In the genomic region with DNA sequence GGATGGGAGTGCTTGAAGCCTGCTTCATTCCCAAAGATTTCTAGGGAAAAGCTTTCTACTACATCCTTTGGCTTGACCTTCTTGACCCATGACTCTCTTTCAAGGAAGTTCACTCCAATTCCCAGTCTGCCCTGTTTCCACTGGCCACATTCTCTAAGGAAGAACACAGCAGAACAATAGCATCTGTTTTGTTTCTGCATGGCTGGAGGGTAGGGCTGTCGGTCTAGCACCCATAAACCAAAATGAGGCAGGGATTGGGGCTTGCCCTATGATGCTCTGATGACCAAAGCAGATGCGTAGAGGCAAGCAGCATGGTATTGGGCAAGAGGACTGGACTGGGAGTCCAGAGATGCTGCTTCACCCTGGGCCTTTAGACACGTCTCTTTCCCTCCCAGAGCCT, we compare ENCODE assay signal across 12 cellular contexts. TPM values are rescaled to one million over a fixed set of nuclear protein-coding genes. Genes with fewer than 3 reads are reported as not detected.
DNase-seq lines count a peak whose midpoint lies in the region; ATAC-seq and TF ChIP-seq lines count a peak whose summit lies in the region.
"Had no signal": no experiment of that assay in that cellular context is flagged by ENCODE, and none has a peak within 500 bp of the region (broad histone marks: within the 10 kb centered on the region; RNA-seq: fewer than 3 reads in every experiment).

No MANE protein-coding gene starts in this region.

- peaks cover 17% of the 10 kb centered on the region for H3K4me1 Mint-ChIP-seq in MCF 10A (ENCODE audit: insufficient read depth, unreplicated experiment)
- H3K4me1 Mint-ChIP-seq in activated CD8-positive, alpha-beta T cell treated with anti-CD3 and anti-CD28 coated beads, Interleukin-2, amount 10 ng/mL, durations not matched to agents 7 days and 5 days (ENCODE audit: low read depth): peaks cover 12% of the 10 kb centered on the region

- intact Hi-C loops in MCF 10A (cut with micrococcal nuclease) (no loop called here), breast epithelium (cut with DNase I; ENCODE audit: low total_unique reads) (no loop called here)

- H3K27me3 ChIP-seq in breast epithelium: no peaks in the 10 kb centered on the region
- H3K27me3 ChIP-seq: BE2C had no signal

- peak overlapping the region; percentile 73 for H3K4me3 Mint-ChIP-seq in MCF 10A (ENCODE audit: unreplicated experiment)
- peak overlapping the region; percentile 46 for H3K4me3 Mint-ChIP-seq in activated CD8-positive, alpha-beta T cell treated with anti-CD3 and anti-CD28 coated beads, Interleukin-2, amount 10 ng/mL, durations not matched to agents 7 days and 5 days

- no TSS peak for BruUV-seq in MCF 10A (replicated peaks; lab: Mats Ljungman, UMichigan)

- no peak for TF ChIP-seq POLR2A in breast epithelium (IDR thresholded peaks at IDR 0.05)

- no peaks in the 10 kb centered on the region for H3K9me3 Mint-ChIP-seq in MCF 10A (ENCODE audit: unreplicated experiment)
- no peaks in the 10 kb centered on the region for H3K9me3 Mint-ChIP-seq in activated CD8-positive, alpha-beta T cell treated with anti-CD3 and anti-CD28 coated beads, Interleukin-2, amount 10 ng/mL, durations not matched to agents 7 days and 5 days (ENCODE audit: insufficient read depth)

- no peak overlapping the region for H3K27ac Mint-ChIP-seq in MCF 10A (ENCODE audit: low read depth, unreplicated experiment)
- no peak overlapping the region for H3K27ac Mint-ChIP-seq in activated CD8-positive, alpha-beta T cell treated with anti-CD3 and anti-CD28 coated beads, Interleukin-2, amount 10 ng/mL, durations not matched to agents 7 days and 5 days

- no peaks in the 10 kb centered on the region for H3K27me3 Mint-ChIP-seq in MCF 10A (ENCODE audit: insufficient read depth, unreplicated experiment)
- H3K27me3 Mint-ChIP-seq in activated CD8-positive, alpha-beta T cell treated with anti-CD3 and anti-CD28 coated beads, Interleukin-2, amount 10 ng/mL, durations not matched to agents 7 days and 5 days (ENCODE audit: low read depth): peaks cover 23% of the 10 kb centered on the region

- H3K4me3 ChIP-seq in breast epithelium (peak overlapping the region in 1 of 3 donors; percentile 77), fibroblast of the aortic adventitia (ENCODE audit: low read depth, low read length) (no peak overlapping the region)
- H3K4me3 ChIP-seq: psoas muscle had no signal

- DNase-seq in MCF 10A (ENCODE audit: unreplicated experiment): no peak
- no peak for DNase-seq in breast epithelium (ENCODE audit: low spot score in 2 of 2)
- DNase-seq in activated CD8-positive, alpha-beta T cell treated with anti-CD3 and anti-CD28 coated beads, Interleukin-2, amount 10 ng/mL, durations not matched to agents 7 days and 5 days: no peak
- DNase-seq in fibroblast of the aortic adventitia (ENCODE audit: low read depth): peak; percentile 28
- DNase-seq in stimulated activated CD8-positive, alpha-beta memory T cell treated with anti-CD3 and anti-CD28 coated beads, Interleukin-4, amount 100 ng/mL, for 48 hours: no peak
- DNase-seq in NCI-H1694 (lab: John Stamatoyannopoulos, UW): no peak
- DNase-seq: BE2C, islet precursor cell, NCI-H2029 treated with DMSO at 0.1 percent for 48 hours, psoas muscle had no signal

- H3K36me3 Mint-ChIP-seq in MCF 10A (ENCODE audit: insufficient read depth, unreplicated experiment): peaks cover 15% of the 10 kb centered on the region
- no peaks in the 10 kb centered on the region for H3K36me3 Mint-ChIP-seq in activated CD8-positive, alpha-beta T cell treated with anti-CD3 and anti-CD28 coated beads, Interleukin-2, amount 10 ng/mL, durations not matched to agents 7 days and 5 days (ENCODE audit: low read depth)

- TF ChIP-seq CTCF in MCF 10A (IDR thresholded peaks at IDR 0.05; ENCODE audit: unreplicated experiment): no peak
- TF ChIP-seq CTCF in breast epithelium (IDR thresholded peaks at IDR 0.05): no peak
- TF ChIP-seq CTCF in fibroblast of the aortic adventitia (IDR thresholded peaks at IDR 0.05; ENCODE audit: insufficient read depth, low read length): no peak

- no peaks in the 10 kb centered on the region for H3K36me3 ChIP-seq in breast epithelium

- no peak for ATAC-seq in activated CD8-positive, alpha-beta T cell treated with anti-CD3 and anti-CD28 coated beads, Interleukin-2, amount 10 ng/mL, durations not matched to agents 7 days and 5 days
- no peak for ATAC-seq in GM19035 (IDR thresholded peaks at IDR 0.05; ENCODE audit: unreplicated experiment)
- ATAC-seq: psoas muscle had no signal

- H3K27ac ChIP-seq in breast epithelium: peak overlapping the region in 1 of 2 donors; percentile 15
- H3K27ac ChIP-seq in temporal lobe (ENCODE audit: low read depth, low read length): peak overlapping the region; percentile 50
- H3K27ac ChIP-seq: psoas muscle had no signal

- POLR2A ChIA-PET in MCF 10A (lab: Yijun Ruan, JAX): no interaction called here
- POLR2A ChIA-PET in activated CD8-positive, alpha-beta T cell treated with anti-CD3 and anti-CD28 coated beads, Interleukin-2, amount 10 ng/mL, durations not matched to agents 7 days and 5 days (lab: Charles Lee): interaction anchor here (1.0 kb wide), 1 partner anchor 24 kb away, joined by 3 read pairs; a partner anchor contains a TSS

- CTCF ChIA-PET in MCF 10A (lab: Yijun Ruan, JAX): interaction anchor here (0.6 to 0.8 kb wide), 3 partner anchors 38 to 77 kb away, joined by 3 read pairs; no protein-coding TSS in a partner anchor
- CTCF ChIA-PET in activated CD8-positive, alpha-beta T cell treated with anti-CD3 and anti-CD28 coated beads, Interleukin-2, amount 10 ng/mL, durations not matched to agents 7 days and 5 days (lab: Charles Lee): interaction anchor here (1.2 kb wide), 1 partner anchor 90 kb away, joined by 6 read pairs; no protein-coding TSS in a partner anchor

- no peaks in the 10 kb centered on the region for H3K9me3 ChIP-seq in breast epithelium
- H3K9me3 ChIP-seq: BE2C, psoas muscle had no signal

- no peaks in the 10 kb centered on the region for H3K4me1 ChIP-seq in breast epithelium
- H3K4me1 ChIP-seq: psoas muscle had no signal

RNA-seq across cellular contexts. Expression of a gene that starts 24.1 kb away (rescaled TPM):
- total RNA-seq in MCF 10A (2022) (124 and 147 TPM in 2 replicates), breast epithelium (100 to 1,000 TPM in 1 of 3 donors, 10 to 100 TPM in 2; 87.7 to 121 (median 97.5) TPM), fibroblast of the aortic adventitia (ENCODE audit: low replicate concordance) (63.5 and 108 TPM in 2 replicates), temporal lobe (42.5 TPM)
- total RNA-seq in activated CD8-positive, alpha-beta T cell treated with anti-CD3 and anti-CD28 coated beads, Interleukin-2, amount 10 ng/mL, durations not matched to agents 7 days and 5 days: 10 to 100 TPM; 57.9 to 58.8 TPM

RNA-seq across cellular contexts. Expression of a gene that starts 24.4 kb away (rescaled TPM):
- total RNA-seq in MCF 10A (2022) (27.7 and 39.0 TPM in 2 replicates), breast epithelium (10 to 100 TPM; 25.8 to 39.7 (median 31.4) TPM), fibroblast of the aortic adventitia (ENCODE audit: low replicate concordance) (21.5 and 35.2 TPM in 2 replicates), temporal lobe (8.4 TPM)
- 10 to 100 TPM; 12.2 to 13.7 TPM for total RNA-seq in activated CD8-positive, alpha-beta T cell treated with anti-CD3 and anti-CD28 coated beads, Interleukin-2, amount 10 ng/mL, durations not matched to agents 7 days and 5 days

RNA-seq across cellular contexts. Expression of a gene that starts 48.5 kb away (rescaled TPM):
- total RNA-seq in MCF 10A (2022) (0.98 and 2.0 TPM in 2 replicates), breast epithelium (10 to 100 TPM; 11.3 to 36.0 (median 12.5) TPM), fibroblast of the aortic adventitia (ENCODE audit: low replicate concordance) (28.0 and 57.4 TPM in 2 replicates), temporal lobe (108 TPM)
- under 1 TPM; 0.21 to 0.29 TPM for total RNA-seq in activated CD8-positive, alpha-beta T cell treated with anti-CD3 and anti-CD28 coated beads, Interleukin-2, amount 10 ng/mL, durations not matched to agents 7 days and 5 days
